In genomic region chr5:176155882-176156497, GRCh38 we compare ENCODE assay signal across 20 cellular contexts.
A peak's percentile ranks its signal among the peaks of the same experiment; 100 is the strongest.
DNase-seq lines count a peak whose midpoint lies in the region; ATAC-seq, FAIRE-seq and TF ChIP-seq lines count a peak whose summit lies in the region.
"Had no signal": no experiment of that assay in that cellular context is flagged by ENCODE, and none has a peak within 500 bp of the region (broad histone marks: within the 10 kb centered on the region; RNA-seq: fewer than 3 reads in every experiment).

No MANE protein-coding gene starts in this region.

- FAIRE-seq in K562 (lab: Jason Lieb, UNC) = peak; percentile 67
- FAIRE-seq: G401.6, HepG2 had no signal

- H3K9me2 ChIP-seq in PC-3 (replicated peaks; ENCODE audit: low read length) = no peaks in the 10 kb centered on the region

- H3K4me3 ChIP-seq in PC-3 (ENCODE audit: low read length) = peak overlapping the region; percentile 17; the same call in 1 of the 2 replicates
- H3K4me3 ChIP-seq in K562 = no peak overlapping the region
- H3K4me3 ChIP-seq in upper lobe of right lung = no peak overlapping the region
- H3K4me3 ChIP-seq: PC-9, SJSA1 had no signal

- peaks cover 30% of the 10 kb centered on the region for H3K4me1 ChIP-seq in PC-3 (ENCODE audit: insufficient read depth, low read length)
- H3K4me1 ChIP-seq in K562 (replicated peaks in 1 of 2; ENCODE audit: control insufficient read depth in 2 of 2, insufficient read depth in 2 of 2, low read length in 2 of 2) = peaks cover 8 to 32% of the 10 kb centered on the region in 2 experiments; a peak in 3 of 5 replicates
- H3K4me1 ChIP-seq in upper lobe of right lung = no peaks in the 10 kb centered on the region

- H3K4me2 ChIP-seq in PC-3 (ENCODE audit: low read length) (peak overlapping the region; percentile 59), K562 (ENCODE audit: insufficient read depth, low read length) (peak overlapping the region; percentile 13; the same call in 1 of the 2 replicates)
- H3K4me2 ChIP-seq: KMS-11, PC-9 had no signal

- CTCF ChIA-PET in PC-3 (lab: Charles Lee) = no interaction called here
- CTCF ChIA-PET in K562 (lab: Yijun Ruan, JAX; ENCODE audit: low intra/inter-chr PET ratio) = no interaction called here

- no peaks in the 10 kb centered on the region for H3K9me3 ChIP-seq in PC-3 (ENCODE audit: low read length)
- no peaks in the 10 kb centered on the region for H3K9me3 ChIP-seq in K562 (replicated peaks; ENCODE audit: control insufficient read depth, insufficient read depth, low read depth, low read length)
- H3K9me3 ChIP-seq in upper lobe of right lung = no peaks in the 10 kb centered on the region
- H3K9me3 ChIP-seq: SJSA1 had no signal

- H3K36me3 ChIP-seq in PC-3 (ENCODE audit: low read depth, low read length) = no peaks in the 10 kb centered on the region
- H3K36me3 ChIP-seq in K562 (ENCODE audit: control insufficient read depth, insufficient read depth, low read length) = peaks cover 35% of the 10 kb centered on the region; the same call in 1 of the 3 replicates
- H3K36me3 ChIP-seq in upper lobe of right lung = no peaks in the 10 kb centered on the region
- H3K36me3 ChIP-seq: SJSA1 had no signal

- H3K79me2 ChIP-seq in PC-3 (ENCODE audit: low read length) (no peaks in the 10 kb centered on the region), K562 (ENCODE audit: control insufficient read depth, insufficient read depth, low read length) (no peaks in the 10 kb centered on the region)

- no peaks in the 10 kb centered on the region for H3K27me3 ChIP-seq in PC-3 (ENCODE audit: low read length)
- H3K27me3 ChIP-seq in K562 (ENCODE audit: control insufficient read depth in 2 of 2, insufficient read depth in 2 of 2, low read length in 2 of 2) = no peaks in the 10 kb centered on the region
- H3K27me3 ChIP-seq in upper lobe of right lung = no peaks in the 10 kb centered on the region

- ATAC-seq in PC-3 (peak; percentile 78), K562 (peak; percentile 95), upper lobe of right lung (peak; percentile 50), HG03108 (IDR thresholded peaks at IDR 0.05; ENCODE audit: unreplicated experiment) (no peak), GM21619 (IDR thresholded peaks at IDR 0.05; ENCODE audit: unreplicated experiment) (no peak), HG03520 (IDR thresholded peaks at IDR 0.05; ENCODE audit: unreplicated experiment) (no peak)
- ATAC-seq: HCT116, HepG2 had no signal

- intact Hi-C loops in PC-3 (cut with micrococcal nuclease) = no loop called here
- intact Hi-C loops in K562 (cut with micrococcal nuclease) = no loop called here
- intact Hi-C loops in upper lobe of right lung (cut with DNase I) = no loop called here

- no peak overlapping the region for H3K9ac ChIP-seq in PC-3 (ENCODE audit: low read length)
- H3K9ac ChIP-seq in K562 (ENCODE audit: insufficient read depth in 1 of 2, low read depth in 2 of 2, low read length in 2 of 2) = peak overlapping the region in 1 of 2 experiments; percentile 5; a peak in 2 of 4 replicates
- H3K9ac ChIP-seq: KMS-11 had no signal

- H3K9me1 ChIP-seq in K562 (ENCODE audit: control insufficient read depth, insufficient read depth, low read length) = no peaks in the 10 kb centered on the region

- H2AFZ ChIP-seq in PC-3 (ENCODE audit: low read length) (peak overlapping the region; percentile 53), K562 (ENCODE audit: low read depth, low read length) (peak overlapping the region; percentile 69)
- H2AFZ ChIP-seq: PC-9 had no signal

- in situ Hi-C loops in K562 (cut with MboI) = no loop called here

- BruUV-seq in PC-3 (replicated peaks; lab: Mats Ljungman, UMichigan) = no TSS peak
- no TSS peak for BruUV-seq in K562 (replicated peaks; lab: Mats Ljungman, UMichigan)

- 0 out of 4 replicates have a peak, but pooled peaks of 1 of the 2 experiments have one; percentile 21 for TF ChIP-seq RAD21 in K562 (CRISPR knock-in tag; conservative IDR thresholded peaks at IDR 0.05 in 1 of 2, IDR thresholded peaks at IDR 0.05 in 1 of 2)

- no peak for TF ChIP-seq POLR2A in K562 (conservative IDR thresholded peaks at IDR 0.05)

- H3F3A ChIP-seq in PC-3 (ENCODE audit: low read length, unreplicated experiment) = no peaks in the 10 kb centered on the region

- 3% methylated on average over 14 of the region's 14 CpGs for WGBS in K562 (ENCODE audit: insufficient coverage, low coverage, missing lambda C conversion rate)

- H4K20me1 ChIP-seq in PC-3 (ENCODE audit: low read length) = no peaks in the 10 kb centered on the region
- no peaks in the 10 kb centered on the region for H4K20me1 ChIP-seq in K562 (replicated peaks; ENCODE audit: control insufficient read depth, insufficient read depth, low read length)

- H3K27ac ChIP-seq in PC-3 (ENCODE audit: low read length) (no peak overlapping the region), K562 (ENCODE audit: extremely low read depth, low read depth, low read length) (no peak overlapping the region), upper lobe of right lung (no peak overlapping the region)
- H3K27ac ChIP-seq: C4-2B, KMS-11, PC-9, SJSA1 had no signal

- no peak for TF ChIP-seq EP300 in K562 (IDR thresholded peaks at IDR 0.05; ENCODE audit: low read length)

- POLR2A ChIA-PET in PC-3 (lab: Charles Lee; ENCODE audit: unreplicated experiment) = no interaction called here
- POLR2A ChIA-PET in K562 (lab: Yijun Ruan, JAX) = no interaction called here

- no peak for TF ChIP-seq CTCF in PC-3 (conservative IDR thresholded peaks at IDR 0.05; ENCODE audit: low read depth, low read length)
- no peak for TF ChIP-seq CTCF in K562 (IDR thresholded peaks at IDR 0.05 in 2 of 3, conservative IDR thresholded peaks at IDR 0.05 in 1 of 3; ENCODE audit: insufficient read depth in 2 of 3, low read depth in 1 of 3, low read length in 3 of 3)
- no peak for TF ChIP-seq CTCF in upper lobe of right lung (IDR thresholded peaks at IDR 0.05)

- DNase-seq in H4 (ENCODE audit: low spot score) = peak; percentile 52
- peak; percentile 45 for DNase-seq in PC-3
- DNase-seq in K562 (ENCODE audit: extremely low read depth in 1 of 4, low spot score in 3 of 4) = peak; percentile 60 to 77 (median 68)
- no peak for DNase-seq in upper lobe of right lung
- DNase-seq: AML-193, COR-L47, NCI-H1417 treated with DMSO at 0.1 percent for 48 hours, NCI-H187 treated with DMSO at 0.1 percent for 48 hours, NCI-H345, NCI-H524 treated with DMSO at 0.1 percent for 48 hours, PC-9 had no signal

TF ChIP-seq in K562, 482 proteins besides CTCF, POLR2A, EP300 and RAD21 (continues in another document):
- TF ChIP-seq TBP (optimal IDR thresholded peaks at IDR 0.05; ENCODE audit: low read depth, low read length) (no peak), TRIM25 (IDR thresholded peaks at IDR 0.05; ENCODE audit: borderline replicate concordance) (no peak), ETS2 (tag; IDR thresholded peaks at IDR 0.05; ENCODE audit: borderline replicate concordance, poor library complexity, severe bottlenecking) (no peak), ZNF133 (CRISPR knock-in tag; IDR thresholded peaks at IDR 0.05) (no peak), ZNF740 (CRISPR knock-in tag; IDR thresholded peaks at IDR 0.05) (no peak), ZNF740 (tag; IDR thresholded peaks at IDR 0.05) (no peak), ZBTB49 (CRISPR knock-in tag; IDR thresholded peaks at IDR 0.05; ENCODE audit: borderline replicate concordance) (no peak), RBM34 (IDR thresholded peaks at IDR 0.05; ENCODE audit: borderline replicate concordance, insufficient read depth, low read length) (no peak), SIRT6 (IDR thresholded peaks at IDR 0.05; ENCODE audit: low read depth, low read length) (no peak), BCL6 (CRISPR knock-in tag; IDR thresholded peaks at IDR 0.05) (no peak), CBX1 (IDR thresholded peaks at IDR 0.05; ENCODE audit: low read depth) (no peak), KHSRP (IDR thresholded peaks at IDR 0.05) (no peak), SMARCC2 (IDR thresholded peaks at IDR 0.05; ENCODE audit: low read depth) (no peak), TEAD2 (tag; IDR thresholded peaks at IDR 0.05) (no peak), MTA2 (IDR thresholded peaks at IDR 0.05; ENCODE audit: low read depth) (no peak)

Comparison
In these comparisons a context has a peak if more than half of its experiments do, and no peak if none do; other contexts are left out.
1. ATAC-seq: peak in PC-3 (single experiment), K562 (single experiment) and upper lobe of right lung (single experiment); none in HG03108 (single experiment), GM21619 (single experiment) and HG03520 (single experiment).